ENCODE assay signal across 19 cellular contexts in genomic region chr15:44987711-44988110, GRCh38. TPM values are rescaled to one million over a fixed set of nuclear protein-coding genes. Genes with fewer than 3 reads are reported as not detected.
"Had no signal": no experiment of that assay in that cellular context is flagged by ENCODE, and none has a peak within 500 bp of the region (broad histone marks: within the 10 kb centered on the region; RNA-seq: fewer than 3 reads in every experiment).

No MANE protein-coding gene starts in this region.

RNA-seq across cellular contexts. Expression of gene TERB2, which starts 31.2 kb away (rescaled TPM):
- total RNA-seq: colonic mucosa, endodermal cell, esophagus mucosa, gastrocnemius medialis, glomerular endothelial cell, kidney, left lobe of liver, liver, lung, mononuclear cell, occipital lobe, psoas muscle, renal cortical epithelial cell, right cardiac atrium, sigmoid colon, skeletal muscle tissue, urinary bladder had no signal
- polyA plus RNA-seq: lung, neural cell, ovary, psoas muscle, right cardiac atrium, sigmoid colon, urinary bladder had no signal
